20 cellular contexts compared by ENCODE assay signal in the genomic region with DNA sequence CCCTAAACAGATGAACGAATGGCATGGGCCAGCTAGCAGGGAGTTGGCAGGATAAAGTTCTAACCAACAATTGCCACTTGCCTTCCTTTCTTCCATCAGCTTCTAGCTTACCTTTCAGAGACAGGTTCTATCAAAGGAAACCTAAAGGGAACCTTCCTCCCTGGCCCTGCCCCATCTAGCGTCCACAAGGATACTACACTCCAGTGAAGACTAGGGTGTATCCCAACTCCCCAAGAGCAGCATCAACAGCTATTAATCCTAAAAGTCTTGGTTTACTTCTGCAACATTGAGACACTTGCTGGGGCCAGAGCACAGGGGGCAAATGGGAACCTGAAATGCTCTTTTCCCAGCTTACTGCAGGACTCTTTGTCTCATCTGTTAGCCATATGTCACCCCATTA. TPM values are rescaled to one million over a fixed set of nuclear protein-coding genes. Genes with fewer than 3 reads are reported as not detected.
DNase-seq lines count a peak whose midpoint lies in the region; ATAC-seq and TF ChIP-seq lines count a peak whose summit lies in the region.
"Had no signal": no experiment of that assay in that cellular context is flagged by ENCODE, and none has a peak within 500 bp of the region (broad histone marks: within the 10 kb centered on the region; RNA-seq: fewer than 3 reads in every experiment).

No MANE protein-coding gene starts in this region.

- no peaks in the 10 kb centered on the region for H3K36me3 Mint-ChIP-seq in glutamatergic neuron (ENCODE audit: unreplicated experiment)
- H3K36me3 Mint-ChIP-seq: activated CD8-positive, alpha-beta memory T cell treated with anti-CD3 and anti-CD28 coated beads, Interleukin-2, amount 10 ng/mL, durations not matched to agents 7 days and 5 days; activated naive CD4-positive, alpha-beta T cell treated with anti-CD3 and anti-CD28 coated beads, Interleukin-2, amount 10 ng/mL, durations not matched to agents 7 days and 5 days; stimulated activated naive B cell treated with anti-CD40 and anti-IgM and Interleukin-4, amounts not matched to agents 10 μg/mL and 1 μg/mL and 100 μg/mL, for 72 hours had no signal

- peaks cover 2% of the 10 kb centered on the region for H3K27me3 Mint-ChIP-seq in glutamatergic neuron (ENCODE audit: unreplicated experiment)
- H3K27me3 Mint-ChIP-seq: activated CD4-positive, alpha-beta T cell treated with anti-CD3 and anti-CD28 coated beads for 36 hours had no signal

- peak overlapping the region; percentile 89 for H3K4me3 Mint-ChIP-seq in glutamatergic neuron (ENCODE audit: unreplicated experiment)
- H3K4me3 Mint-ChIP-seq: activated CD4-positive, alpha-beta T cell treated with anti-CD3 and anti-CD28 coated beads for 36 hours; activated CD8-positive, alpha-beta memory T cell treated with anti-CD3 and anti-CD28 coated beads, Interleukin-2, amount 10 ng/mL, durations not matched to agents 7 days and 5 days; activated naive CD4-positive, alpha-beta T cell treated with anti-CD3 and anti-CD28 coated beads, Interleukin-2, amount 10 ng/mL, durations not matched to agents 7 days and 5 days; stimulated activated naive B cell treated with anti-CD40 and anti-IgM and Interleukin-4, amounts not matched to agents 10 μg/mL and 1 μg/mL and 100 μg/mL, for 72 hours had no signal

- TF ChIP-seq POLR2A in vagina (IDR thresholded peaks at IDR 0.05), result no peak

- H3K36me3 ChIP-seq in vagina, result no peaks in the 10 kb centered on the region
- H3K36me3 ChIP-seq: BLaER1 treated with 17β-estradiol and CSF1 and Interleukin-3, amounts not matched to agents 10 nM and 100 nM; SJCRH30; thoracic aorta had no signal

- in situ Hi-C loops in SK-MEL-5 (cut with HindIII; ENCODE audit: low pct_unique_long_range_greater_than_20kb, low sequenced_read_pairs), result no loop called here

- intact Hi-C loops in vagina (cut with DNase I), result no loop called here
- intact Hi-C loops in left colon (cut with DNase I, micrococcal nuclease), result no loop called here

- H3K9me3 ChIP-seq in vagina, result no peaks in the 10 kb centered on the region
- H3K9me3 ChIP-seq: SJCRH30, thoracic aorta had no signal

- peak overlapping the region; percentile 24 for H3K27ac ChIP-seq in vagina
- H3K27ac ChIP-seq: BLaER1 treated with 17β-estradiol and CSF1 and Interleukin-3, amounts not matched to agents 10 nM and 100 nM; SJCRH30; thoracic aorta had no signal

- ATAC-seq in left lobe of liver (no peak), GM19395 (IDR thresholded peaks at IDR 0.05; ENCODE audit: unreplicated experiment) (no peak), left colon (no peak)
- ATAC-seq: activated CD8-positive, alpha-beta memory T cell treated with anti-CD3 and anti-CD28 coated beads, Interleukin-2, amount 10 ng/mL, durations not matched to agents 7 days and 5 days had no signal

- H3K27me3 ChIP-seq in vagina, result no peaks in the 10 kb centered on the region
- H3K27me3 ChIP-seq: BLaER1 treated with 17β-estradiol and CSF1 and Interleukin-3, amounts not matched to agents 10 nM and 100 nM; SJCRH30 had no signal

- TF ChIP-seq CTCF in glutamatergic neuron (IDR thresholded peaks at IDR 0.05; ENCODE audit: partially characterized antibody, unreplicated experiment) (no peak), vagina (IDR thresholded peaks at IDR 0.05) (no peak)

- no peaks in the 10 kb centered on the region for H3K9me3 Mint-ChIP-seq in glutamatergic neuron (ENCODE audit: unreplicated experiment)
- H3K9me3 Mint-ChIP-seq: activated naive CD4-positive, alpha-beta T cell treated with anti-CD3 and anti-CD28 coated beads, Interleukin-2, amount 10 ng/mL, durations not matched to agents 7 days and 5 days had no signal

- H3K4me1 Mint-ChIP-seq in glutamatergic neuron (ENCODE audit: low read depth, unreplicated experiment), result peaks cover 11% of the 10 kb centered on the region

- peaks cover 13% of the 10 kb centered on the region for H3K4me1 ChIP-seq in vagina
- H3K4me1 ChIP-seq: SJCRH30 had no signal

- DNase-seq in NCI-H2171 treated with DMSO at 0.1 percent for 48 hours (lab: John Stamatoyannopoulos, UW), result peak; percentile 8
- no peak for DNase-seq in NCI-H2171 (lab: John Stamatoyannopoulos, UW)
- DNase-seq in SK-MEL-5 (ENCODE audit: low read depth, low spot score), result peak; percentile 5
- DNase-seq in glutamatergic neuron, result no peak
- no peak for DNase-seq in vagina (ENCODE audit: extremely low spot score in 2 of 2)
- no peak for DNase-seq in left lobe of liver (ENCODE audit: low spot score)
- DNase-seq in left colon, result no peak
- DNase-seq: activated CD8-positive, alpha-beta memory T cell treated with anti-CD3 and anti-CD28 coated beads, Interleukin-2, amount 10 ng/mL, durations not matched to agents 7 days and 5 days; stimulated activated naive B cell treated with anti-CD40 and anti-IgM and Interleukin-4, amounts not matched to agents 10 μg/mL and 1 μg/mL and 100 μg/mL, for 72 hours had no signal

- no peak overlapping the region for H3K4me3 ChIP-seq in vagina
- H3K4me3 ChIP-seq: BLaER1 treated with 17β-estradiol and CSF1 and Interleukin-3, amounts not matched to agents 10 nM and 100 nM; lung; SJCRH30; thoracic aorta had no signal

- peak overlapping the region; percentile 90 for H3K27ac Mint-ChIP-seq in glutamatergic neuron (ENCODE audit: unreplicated experiment)
- H3K27ac Mint-ChIP-seq: activated CD4-positive, alpha-beta T cell treated with anti-CD3 and anti-CD28 coated beads for 36 hours; activated CD8-positive, alpha-beta memory T cell treated with anti-CD3 and anti-CD28 coated beads, Interleukin-2, amount 10 ng/mL, durations not matched to agents 7 days and 5 days; activated naive CD4-positive, alpha-beta T cell treated with anti-CD3 and anti-CD28 coated beads, Interleukin-2, amount 10 ng/mL, durations not matched to agents 7 days and 5 days; stimulated activated naive B cell treated with anti-CD40 and anti-IgM and Interleukin-4, amounts not matched to agents 10 μg/mL and 1 μg/mL and 100 μg/mL, for 72 hours had no signal

RNA-seq across cellular contexts. Expression of a gene that starts 37.0 kb away (rescaled TPM):
- total RNA-seq in SK-MEL-5 (2014; rRNA removed; shearing (Covaris generic)), result not detected in 2 replicates
- not detected in 2 replicates for polyA plus RNA-seq in SK-MEL-5 (2015; cell fraction: cytosol; rRNA removed)
- not detected in 2 replicates for polyA plus RNA-seq in SK-MEL-5 (2015; cell fraction: nucleus; rRNA removed)
- total RNA-seq in glutamatergic neuron (ENCODE audit: unreplicated experiment), result not detected
- total RNA-seq in vagina, result 2.7 TPM
- total RNA-seq in left lobe of liver, result not detected
- not detected for total RNA-seq in left colon
- total RNA-seq: A172; activated CD4-positive, alpha-beta T cell treated with anti-CD3 and anti-CD28 coated beads for 36 hours; activated CD8-positive, alpha-beta memory T cell treated with anti-CD3 and anti-CD28 coated beads, Interleukin-2, amount 10 ng/mL, durations not matched to agents 7 days and 5 days; dermis blood vessel endothelial cell; PC-3; pulmonary artery endothelial cell had no signal
- polyA plus RNA-seq: lung had no signal

Comparison
In these comparisons a context has a peak if more than half of its experiments do, and no peak if none do; other contexts are left out.
1. DNase-seq: peak in NCI-H2171 treated with DMSO at 0.1 percent for 48 hours (single experiment) and SK-MEL-5 (single experiment); none in NCI-H2171 (single experiment), glutamatergic neuron (single experiment), vagina (0 of 2), left lobe of liver (single experiment) and left colon (0 of 2).